ENCODE assay signal across 19 cellular contexts in the genomic region with DNA sequence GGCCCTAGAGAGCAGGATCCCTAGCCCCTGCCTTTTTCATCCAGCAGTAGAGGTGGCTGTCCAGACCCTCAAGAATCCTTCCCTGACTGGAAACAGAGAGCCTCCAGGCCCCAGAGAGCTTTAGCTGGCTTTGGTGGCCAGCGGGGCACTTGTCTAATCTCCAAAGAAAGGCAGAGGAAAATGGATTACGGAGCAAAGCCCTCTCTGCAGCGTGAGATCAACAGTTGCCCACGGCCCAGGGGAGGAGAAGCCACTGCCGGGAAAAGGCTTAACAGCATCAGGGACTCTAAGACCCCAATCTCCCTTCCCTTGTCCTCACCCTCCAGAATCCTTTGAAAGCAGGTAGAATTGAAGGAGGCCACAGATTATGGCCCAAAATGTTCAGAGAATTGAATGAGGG. TPM values are rescaled to one million over a fixed set of nuclear protein-coding genes. Genes with fewer than 3 reads are reported as not detected.
"Had no signal": no experiment of that assay in that cellular context is flagged by ENCODE, and none has a peak within 500 bp of the region (broad histone marks: within the 10 kb centered on the region; RNA-seq: fewer than 3 reads in every experiment).

No MANE protein-coding gene starts in this region.

- DNase-seq: KBM-7, MV-4-11, NCI-H1048, NCI-H1105 treated with DMSO at 0.1 percent for 48 hours, NCI-H1417 treated with DMSO at 0.1 percent for 48 hours, NCI-H146, NCI-H1930, NCI-H2081, NCI-H2227 treated with DMSO at 0.1 percent for 48 hours, NCI-H526, Right ventricle myocardium superior, RPMI8226, SIG-M5 had no signal

- H3K4me3 ChIP-seq: SJSA1, SK-N-MC had no signal

- H3K9me3 ChIP-seq: SJSA1 had no signal

- H3K27ac ChIP-seq: SJSA1, SK-N-MC had no signal

- H3K4me1 ChIP-seq: SJSA1 had no signal

- H3K36me3 ChIP-seq: SJSA1 had no signal

RNA-seq across cellular contexts. Expression of gene GRIK3, which starts 35.8 kb away (rescaled TPM):
- total RNA-seq: HT-29, LHCN-M2, MCF 10A, NCI-H460, SJSA1 had no signal
